20 cellular contexts compared by ENCODE assay signal in the genomic region with DNA sequence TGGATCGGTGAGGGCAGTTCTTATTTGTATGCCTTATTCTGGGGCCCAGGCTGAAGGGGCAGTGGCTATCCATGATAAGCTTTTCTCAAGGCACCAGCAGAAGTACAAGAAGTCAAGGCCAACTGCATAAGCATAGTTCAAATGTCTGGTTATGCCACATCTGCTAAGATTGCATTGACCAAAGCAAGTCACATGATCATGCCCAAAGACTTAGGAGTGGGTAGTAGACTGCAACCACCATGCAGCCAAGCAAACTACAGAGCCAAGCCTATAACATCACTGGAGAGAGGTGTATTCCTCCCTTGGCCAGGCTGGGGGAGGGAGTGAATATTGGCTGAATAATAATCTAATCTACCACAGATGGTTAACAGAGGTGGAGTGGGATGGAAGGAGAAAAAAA.
A peak's percentile ranks its signal among the peaks of the same experiment; 100 is the strongest.
DNase-seq lines count a peak whose midpoint lies in the region; ATAC-seq and TF ChIP-seq lines count a peak whose summit lies in the region.
"Had no signal": no experiment of that assay in that cellular context is flagged by ENCODE, and none has a peak within 500 bp of the region (broad histone marks: within the 10 kb centered on the region; RNA-seq: fewer than 3 reads in every experiment).

No MANE protein-coding gene starts in this region.

- no peak overlapping the region; the same call in 1 of the 2 replicates for H3K4me2 ChIP-seq in KMS-11

- H3K27ac ChIP-seq in KMS-11: peak overlapping the region; percentile 97
- H3K27ac ChIP-seq: C4-2B, gastrocnemius medialis, GM23248, HL-60, left ventricle myocardium inferior, tibial artery had no signal

- H2AFZ ChIP-seq in KMS-11 (ENCODE audit: low read depth): no peak overlapping the region
- H2AFZ ChIP-seq: GM23248 had no signal

- peaks cover 52% of the 10 kb centered on the region for H3K36me3 Mint-ChIP-seq in dendritic cell treated with granulocyte-macrophage colony-stimulating factor and Interleukin-4, amounts not matched to agents 40 ng/mL and 50 ng/mL, for 4 days (ENCODE audit: low read depth)
- peaks cover 21% of the 10 kb centered on the region for H3K36me3 Mint-ChIP-seq in stimulated activated memory B cell treated with anti-CD40 and anti-IgM and Interleukin-4, amounts not matched to agents 10 μg/mL and 1 μg/mL and 100 μg/mL, for 72 hours

- no peak overlapping the region for H3K4me3 Mint-ChIP-seq in dendritic cell treated with granulocyte-macrophage colony-stimulating factor and Interleukin-4, amounts not matched to agents 40 ng/mL and 50 ng/mL, for 4 days
- no peak overlapping the region for H3K4me3 Mint-ChIP-seq in stimulated activated memory B cell treated with anti-CD40 and anti-IgM and Interleukin-4, amounts not matched to agents 10 μg/mL and 1 μg/mL and 100 μg/mL, for 72 hours

- H3K27me3 Mint-ChIP-seq in dendritic cell treated with granulocyte-macrophage colony-stimulating factor and Interleukin-4, amounts not matched to agents 40 ng/mL and 50 ng/mL, for 4 days: no peaks in the 10 kb centered on the region
- H3K27me3 Mint-ChIP-seq in stimulated activated memory B cell treated with anti-CD40 and anti-IgM and Interleukin-4, amounts not matched to agents 10 μg/mL and 1 μg/mL and 100 μg/mL, for 72 hours: no peaks in the 10 kb centered on the region

- H3K79me2 ChIP-seq in KMS-11 (ENCODE audit: insufficient read depth, low read depth): peaks cover 72% of the 10 kb centered on the region

- no peaks in the 10 kb centered on the region for H3K27me3 ChIP-seq in KMS-11 (ENCODE audit: insufficient read depth, low read depth)
- H3K27me3 ChIP-seq: gastrocnemius medialis, tibial artery had no signal

- no peak for TF ChIP-seq CTCF in KMS-11 (conservative IDR thresholded peaks at IDR 0.05; ENCODE audit: low read depth, low read length)

- H3K9me3 Mint-ChIP-seq in dendritic cell treated with granulocyte-macrophage colony-stimulating factor and Interleukin-4, amounts not matched to agents 40 ng/mL and 50 ng/mL, for 4 days: no peaks in the 10 kb centered on the region
- no peaks in the 10 kb centered on the region for H3K9me3 Mint-ChIP-seq in stimulated activated memory B cell treated with anti-CD40 and anti-IgM and Interleukin-4, amounts not matched to agents 10 μg/mL and 1 μg/mL and 100 μg/mL, for 72 hours

- no peaks in the 10 kb centered on the region for H3K36me3 ChIP-seq in KMS-11 (ENCODE audit: insufficient read depth)
- H3K36me3 ChIP-seq: gastrocnemius medialis, left ventricle myocardium inferior, tibial artery had no signal

- peaks cover 55% of the 10 kb centered on the region for H3K4me1 ChIP-seq in KMS-11 (ENCODE audit: low read depth, poor library complexity, severe bottlenecking)

- intact Hi-C loops in dendritic cell treated with granulocyte-macrophage colony-stimulating factor and Interleukin-4, amounts not matched to agents 40 ng/mL and 50 ng/mL, for 4 days (cut with micrococcal nuclease): no loop called here

- H3K27ac Mint-ChIP-seq in dendritic cell treated with granulocyte-macrophage colony-stimulating factor and Interleukin-4, amounts not matched to agents 40 ng/mL and 50 ng/mL, for 4 days: peak overlapping the region; percentile 24
- peak overlapping the region; percentile 13 for H3K27ac Mint-ChIP-seq in stimulated activated memory B cell treated with anti-CD40 and anti-IgM and Interleukin-4, amounts not matched to agents 10 μg/mL and 1 μg/mL and 100 μg/mL, for 72 hours

- no peak overlapping the region for H3K9ac ChIP-seq in KMS-11
- H3K9ac ChIP-seq: GM23248 had no signal

- no peak for ATAC-seq in stimulated activated memory B cell treated with anti-CD40 and anti-IgM and Interleukin-4, amounts not matched to agents 10 μg/mL and 1 μg/mL and 100 μg/mL, for 72 hours
- ATAC-seq: gastrocnemius medialis, SK-N-SH treated with all-trans-retinoic acid at 6 μM for 48 hours had no signal

- no peaks in the 10 kb centered on the region for H4K20me1 ChIP-seq in KMS-11 (ENCODE audit: insufficient read depth)

- DNase-seq in activated CD8-positive, alpha-beta memory T cell treated with anti-CD3 and anti-CD28 coated beads for 24 hours: peak; percentile 24
- no peak for DNase-seq in activated CD8-positive, alpha-beta memory T cell treated with anti-CD3 and anti-CD28 coated beads, Interleukin-2, amount 50 U/mL, for 4 hours
- DNase-seq in glomerular visceral epithelial cell (ENCODE audit: extremely low spot score) (no peak), ecto neural progenitor cell (ENCODE audit: low spot score) (no peak), SW 1271 (lab: John Stamatoyannopoulos, UW) (no peak)
- DNase-seq: activated CD4-positive, alpha-beta T cell treated with anti-CD3 and anti-CD28 coated beads, Interleukin-2, amount 50 U/mL, for 1 hour; anterior cingulate cortex; gastrocnemius medialis; GM23248; Karpas-422; left ventricle myocardium inferior; NCI-H1105 treated with DMSO at 0.1 percent for 48 hours; stimulated activated CD4-positive, alpha-beta T cell treated with anti-CD3 and anti-CD28 coated beads, Interleukin-4, amount 100 ng/mL, for 24 hours; tibial artery had no signal

- peaks cover 44% of the 10 kb centered on the region for H3K4me1 Mint-ChIP-seq in dendritic cell treated with granulocyte-macrophage colony-stimulating factor and Interleukin-4, amounts not matched to agents 40 ng/mL and 50 ng/mL, for 4 days (ENCODE audit: low read depth)
- peaks cover 54% of the 10 kb centered on the region for H3K4me1 Mint-ChIP-seq in stimulated activated memory B cell treated with anti-CD40 and anti-IgM and Interleukin-4, amounts not matched to agents 10 μg/mL and 1 μg/mL and 100 μg/mL, for 72 hours

- no peak overlapping the region for H3K4me3 ChIP-seq in KMS-11 (IDR thresholded peaks at IDR 0.05; ENCODE audit: insufficient read depth, low read depth, low read length)
- H3K4me3 ChIP-seq: gastrocnemius medialis, GM23248, left ventricle myocardium inferior, tibial artery had no signal
